18 cellular contexts compared by ENCODE assay signal in genomic region chr14:105622329-105622955, GRCh38.
"Had no signal": no experiment of that assay in that cellular context is flagged by ENCODE, and none has a peak within 500 bp of the region (broad histone marks: within the 10 kb centered on the region; RNA-seq: fewer than 3 reads in every experiment).

No MANE protein-coding gene starts in this region.

- H3K27ac Mint-ChIP-seq: activated naive CD4-positive, alpha-beta T cell treated with anti-CD3 and anti-CD28 coated beads, Interleukin-2, amount 50 U/mL, for 72 hours; activated T-cell treated with anti-CD3 and anti-CD28 coated beads, Interleukin-2, amount 50 U/mL, for 24 hours; brain; immature natural killer cell; naive thymus-derived CD4-positive, alpha-beta T cell; stimulated activated naive CD8-positive, alpha-beta T cell treated with anti-CD3 and anti-CD28 coated beads, Interleukin-15, Interleukin-2, amounts not matched to agents 100 ng/mL and 50 ng/mL, for 24 hours had no signal

- H3K4me3 ChIP-seq: coronary artery, mucosa of descending colon, SK-N-MC, testis had no signal

- H3K36me3 ChIP-seq: neutrophil had no signal

- ATAC-seq: activated naive CD4-positive, alpha-beta T cell treated with anti-CD3 and anti-CD28 coated beads, Interleukin-2, amount 50 U/mL, for 72 hours; foreskin keratinocyte; mucosa of descending colon; naive thymus-derived CD4-positive, alpha-beta T cell had no signal

- H3K4me1 Mint-ChIP-seq: brain; central memory CD8-positive, alpha-beta T cell; naive thymus-derived CD4-positive, alpha-beta T cell had no signal

- H3K36me3 Mint-ChIP-seq: activated naive CD4-positive, alpha-beta T cell treated with anti-CD3 and anti-CD28 coated beads, Interleukin-2, amount 50 U/mL, for 72 hours; immature natural killer cell; naive thymus-derived CD4-positive, alpha-beta T cell had no signal

- H3K27ac ChIP-seq: foreskin keratinocyte, neutrophil, SK-N-MC, testis had no signal

- H3K4me3 Mint-ChIP-seq: activated T-cell treated with anti-CD3 and anti-CD28 coated beads, Interleukin-2, amount 50 U/mL, for 24 hours; brain; central memory CD8-positive, alpha-beta T cell; immature natural killer cell; naive thymus-derived CD4-positive, alpha-beta T cell; stimulated activated naive CD8-positive, alpha-beta T cell treated with anti-CD3 and anti-CD28 coated beads, Interleukin-15, Interleukin-2, amounts not matched to agents 100 ng/mL and 50 ng/mL, for 24 hours had no signal

- DNase-seq: activated CD4-positive, alpha-beta T cell treated with anti-CD3 and anti-CD28 coated beads, Interleukin-2, amount 50 U/mL, for 4 hours; activated gamma-delta T cell; activated T-cell treated with anti-CD3 and anti-CD28 coated beads, Interleukin-2, amount 50 U/mL, for 24 hours; effector CD8-positive, alpha-beta T cell; foreskin keratinocyte; immature natural killer cell; mammary epithelial cell; stimulated activated CD4-positive, alpha-beta T cell treated with anti-CD3 and anti-CD28 coated beads, Interleukin-2, amount 100 ng/mL, for 48 hours; testis had no signal

- H3K9me3 ChIP-seq: mucosa of descending colon, neutrophil, testis had no signal

- H3K27me3 Mint-ChIP-seq: stimulated activated naive CD8-positive, alpha-beta T cell treated with anti-CD3 and anti-CD28 coated beads, Interleukin-15, Interleukin-2, amounts not matched to agents 100 ng/mL and 50 ng/mL, for 24 hours had no signal

- H3K4me1 ChIP-seq: foreskin keratinocyte, testis had no signal

- H3K27me3 ChIP-seq: foreskin keratinocyte, neutrophil, testis had no signal

- H3K9me3 Mint-ChIP-seq: activated naive CD4-positive, alpha-beta T cell treated with anti-CD3 and anti-CD28 coated beads, Interleukin-2, amount 50 U/mL, for 72 hours; activated T-cell treated with anti-CD3 and anti-CD28 coated beads, Interleukin-2, amount 50 U/mL, for 24 hours; stimulated activated naive CD8-positive, alpha-beta T cell treated with anti-CD3 and anti-CD28 coated beads, Interleukin-15, Interleukin-2, amounts not matched to agents 100 ng/mL and 50 ng/mL, for 24 hours had no signal
